ENCODE assay signal across 32 cellular contexts in genomic region chr22:35977136-35977535, GRCh38. TPM values are rescaled to one million over a fixed set of nuclear protein-coding genes. Genes with fewer than 3 reads are reported as not detected.
A peak's percentile ranks its signal among the peaks of the same experiment; 100 is the strongest.
DNase-seq lines count a peak whose midpoint lies in the region; ATAC-seq and TF ChIP-seq lines count a peak whose summit lies in the region.
"Had no signal": no experiment of that assay in that cellular context is flagged by ENCODE, and none has a peak within 500 bp of the region (broad histone marks: within the 10 kb centered on the region; RNA-seq: fewer than 3 reads in every experiment).

No MANE protein-coding gene starts in this region.

- no peak overlapping the region for H2BK5ac ChIP-seq in trophoblast cell (ENCODE audit: low read depth, low read length, poor library complexity)

- no peak overlapping the region for H3K4me2 ChIP-seq in trophoblast cell (ENCODE audit: low read length)
- H3K4me2 ChIP-seq: neural progenitor cell had no signal

- intact Hi-C loops in CD14-positive monocyte (cut with micrococcal nuclease), result no loop called here

- H3K4me1 ChIP-seq in trophoblast cell (ENCODE audit: control insufficient read depth in 1 of 2, insufficient read depth in 2 of 2, low read length in 2 of 2) (peaks cover 4 to 17% of the 10 kb centered on the region in 2 experiments), BE2C (peaks cover 19% of the 10 kb centered on the region)

- no peak overlapping the region for H3K14ac ChIP-seq in trophoblast cell (ENCODE audit: low read length)

- H3K79me1 ChIP-seq in trophoblast cell (ENCODE audit: low read length), result peaks cover 3% of the 10 kb centered on the region

- peak; percentile 82 for ATAC-seq in SK-N-SH treated with all-trans-retinoic acid at 6 μM for 48 hours
- ATAC-seq: activated naive CD8-positive, alpha-beta T cell treated with anti-CD3 and anti-CD28 coated beads, Interleukin-2, amount 50 U/mL, for 24 hours; body of pancreas; K562; left cardiac atrium; PC-3; T-helper 17 cell had no signal

- peaks cover under 1% of the 10 kb centered on the region for H3K4me1 Mint-ChIP-seq in CD14-positive monocyte
- H3K4me1 Mint-ChIP-seq: activated naive CD8-positive, alpha-beta T cell treated with anti-CD3 and anti-CD28 coated beads, Interleukin-2, amount 50 U/mL, for 24 hours; memory B cell had no signal

- H3K4me3 ChIP-seq in fibroblast of the aortic adventitia (ENCODE audit: low read depth, low read length) (no peak overlapping the region), trophoblast cell (ENCODE audit: low read depth, low read length) (no peak overlapping the region), BE2C (ENCODE audit: low read depth, low read length) (no peak overlapping the region)
- H3K4me3 ChIP-seq: body of pancreas, dorsolateral prefrontal cortex, K562, neural progenitor cell, right atrium auricular region, thoracic aorta had no signal

- H3K4ac ChIP-seq in trophoblast cell (ENCODE audit: low read depth, low read length), result no peak overlapping the region

- no peak overlapping the region for H4K91ac ChIP-seq in trophoblast cell (ENCODE audit: low read depth, low read length)

- DNase-seq in EH (ENCODE audit: low read depth), result peak; percentile 88
- peak; percentile 38 for DNase-seq in fibroblast of the aortic adventitia (ENCODE audit: low read depth)
- DNase-seq in trophoblast cell, result peak; percentile 61 to 92
- no peak for DNase-seq in substantia nigra (lab: John Stamatoyannopoulos, UW)
- no peak for DNase-seq in CD14-positive monocyte (ENCODE audit: low spot score)
- no peak for DNase-seq in BE2C
- no peak for DNase-seq in NCI-H82 treated with DMSO at 0.1 percent for 48 hours (lab: John Stamatoyannopoulos, UW; ENCODE audit: unreplicated experiment)
- DNase-seq: ACHN; activated CD4-positive, alpha-beta T cell treated with anti-CD3 and anti-CD28 coated beads, Interleukin-2, amount 50 U/mL, for 4 hours; activated gamma-delta T cell treated with Interleukin-2 at 50 U/mL for 16 hours; activated naive CD8-positive, alpha-beta T cell treated with anti-CD3 and anti-CD28 coated beads, Interleukin-2, amount 50 U/mL, for 24 hours; activated T-cell treated with anti-CD3 and anti-CD28 coated beads, Interleukin-2, amount 50 U/mL, for 48 hours; body of pancreas; C1 segment of cervical spinal cord; DMS79 treated with DMSO at 0.1 percent for 48 hours; dorsolateral prefrontal cortex; hippocampal formation; left cardiac atrium; NCI-H1105 treated with DMSO at 0.1 percent for 48 hours; NCI-H2029; NCI-H524 treated with DMSO at 0.1 percent for 48 hours; NK-92 treated with Interleukin-12 subunit alpha and Interleukin-12 subunit beta, amount 100 ng/mL, for 24 hours; PC-3; stimulated activated CD8-positive, alpha-beta memory T cell treated with anti-CD3 and anti-CD28 coated beads, Interleukin-4, amount 100 ng/mL, for 48 hours; T-helper 17 cell had no signal

- no peak overlapping the region for H3K27ac Mint-ChIP-seq in CD14-positive monocyte
- H3K27ac Mint-ChIP-seq: activated naive CD8-positive, alpha-beta T cell treated with anti-CD3 and anti-CD28 coated beads, Interleukin-2, amount 50 U/mL, for 24 hours; memory B cell; neural progenitor cell; stimulated activated naive CD8-positive, alpha-beta T cell treated with anti-CD3 and anti-CD28 coated beads, Interleukin-15, Interleukin-2, amounts not matched to agents 100 ng/mL and 50 ng/mL, for 24 hours; T-helper 17 cell had no signal

- H2AK5ac ChIP-seq in trophoblast cell (ENCODE audit: low read length), result no peak overlapping the region

- H4K8ac ChIP-seq in trophoblast cell (ENCODE audit: low read depth, low read length), result no peak overlapping the region

- no peak for TF ChIP-seq CTCF in fibroblast of the aortic adventitia (IDR thresholded peaks at IDR 0.05; ENCODE audit: insufficient read depth, low read length)
- TF ChIP-seq CTCF in CD14-positive monocyte (IDR thresholded peaks at IDR 0.05), result no peak
- TF ChIP-seq CTCF in BE2C (IDR thresholded peaks at IDR 0.05; ENCODE audit: low read depth, low read length), result no peak

- H3K36me3 ChIP-seq in trophoblast cell (ENCODE audit: control insufficient read depth in 1 of 2, insufficient read depth in 2 of 2, low read length in 2 of 2), result no peaks in the 10 kb centered on the region
- peaks cover 2% of the 10 kb centered on the region; the same call in 1 of the 2 replicates for H3K36me3 ChIP-seq in BE2C
- H3K36me3 ChIP-seq: neural progenitor cell, right atrium auricular region, thoracic aorta had no signal

- peaks cover 0 to 2% (median 0%) of the 10 kb centered on the region in 7 donors for H3K9me3 Mint-ChIP-seq in CD14-positive monocyte
- H3K9me3 Mint-ChIP-seq: activated naive CD8-positive, alpha-beta T cell treated with anti-CD3 and anti-CD28 coated beads, Interleukin-2, amount 50 U/mL, for 24 hours; neural progenitor cell; stimulated activated naive CD8-positive, alpha-beta T cell treated with anti-CD3 and anti-CD28 coated beads, Interleukin-15, Interleukin-2, amounts not matched to agents 100 ng/mL and 50 ng/mL, for 24 hours had no signal

- H3K9me3 ChIP-seq in trophoblast cell (ENCODE audit: insufficient read depth, low read depth, low read length), result no peaks in the 10 kb centered on the region
- H3K9me3 ChIP-seq in BE2C, result no peaks in the 10 kb centered on the region
- H3K9me3 ChIP-seq: body of pancreas, right atrium auricular region, thoracic aorta had no signal

- no peak overlapping the region for H4K12ac ChIP-seq in trophoblast cell (ENCODE audit: low read depth, low read length)

- no peak overlapping the region for H2BK120ac ChIP-seq in trophoblast cell (ENCODE audit: insufficient read depth, low read length, poor library complexity)

- H3K18ac ChIP-seq in trophoblast cell (ENCODE audit: low read length), result no peak overlapping the region

- no peak overlapping the region for H3K23ac ChIP-seq in trophoblast cell (ENCODE audit: low read length)

- no peaks in the 10 kb centered on the region for H3K27me3 ChIP-seq in trophoblast cell (ENCODE audit: insufficient read depth, low read length)
- no peaks in the 10 kb centered on the region for H3K27me3 ChIP-seq in BE2C
- H3K27me3 ChIP-seq: body of pancreas, dorsolateral prefrontal cortex, neural progenitor cell, right atrium auricular region had no signal

- H2AFZ ChIP-seq in trophoblast cell (ENCODE audit: insufficient read depth, low read length, poor library complexity), result no peak overlapping the region
- H2AFZ ChIP-seq: neural progenitor cell had no signal

- H3K9ac ChIP-seq in trophoblast cell (ENCODE audit: low read length), result no peak overlapping the region
- H3K9ac ChIP-seq: neural progenitor cell had no signal

- no CpG with 5 or more reads among the region's 2 CpGs for WGBS in trophoblast cell (ENCODE audit: extremely low coverage, insufficient coverage, insufficient read length)

- peaks cover 1% of the 10 kb centered on the region for H3K79me2 ChIP-seq in trophoblast cell (ENCODE audit: control insufficient read depth, insufficient read depth, low read length, poor library complexity)

- no peak overlapping the region for H2BK12ac ChIP-seq in trophoblast cell (ENCODE audit: low read length)

- peaks cover under 1 to 17% (median 5%) of the 10 kb centered on the region in 3 donors for H3K27me3 Mint-ChIP-seq in CD14-positive monocyte (ENCODE audit: low read depth in 3 of 3)

- peaks cover 0 to 2% of the 10 kb centered on the region in 2 donors for H3K36me3 Mint-ChIP-seq in CD14-positive monocyte
- H3K36me3 Mint-ChIP-seq: memory B cell had no signal

- H3K27ac ChIP-seq in trophoblast cell (ENCODE audit: low read depth, low read length) (no peak overlapping the region), substantia nigra (ENCODE audit: low read depth, low read length, poor library complexity, severe bottlenecking) (no peak overlapping the region)
- H3K27ac ChIP-seq: body of pancreas, dorsolateral prefrontal cortex, neural progenitor cell, right atrium auricular region, thoracic aorta had no signal

- H3K4me3 Mint-ChIP-seq in CD14-positive monocyte, result no peak overlapping the region
- H3K4me3 Mint-ChIP-seq: activated naive CD8-positive, alpha-beta T cell treated with anti-CD3 and anti-CD28 coated beads, Interleukin-2, amount 50 U/mL, for 24 hours; memory B cell; neural progenitor cell; stimulated activated naive CD8-positive, alpha-beta T cell treated with anti-CD3 and anti-CD28 coated beads, Interleukin-15, Interleukin-2, amounts not matched to agents 100 ng/mL and 50 ng/mL, for 24 hours; T-helper 17 cell had no signal

TF ChIP-seq in SK-N-SH treated with all-trans-retinoic acid at 6 μM for 48 hours, 23 proteins besides CTCF, POLR2A, EP300 and RAD21 (continues in another document):
- TF ChIP-seq CSDC2 (CRISPR knock-in tag; IDR thresholded peaks at IDR 0.05) (no peak), ZFP30 (CRISPR knock-in tag; IDR thresholded peaks at IDR 0.05) (no peak), BACH2 (CRISPR knock-in tag; IDR thresholded peaks at IDR 0.05; ENCODE audit: borderline replicate concordance) (no peak), PATZ1 (CRISPR knock-in tag; IDR thresholded peaks at IDR 0.05; ENCODE audit: borderline replicate concordance) (no peak), ZNF565 (CRISPR knock-in tag; conservative IDR thresholded peaks at IDR 0.05; ENCODE audit: low read depth) (no peak), ESRRG (CRISPR knock-in tag; IDR thresholded peaks at IDR 0.05) (no peak)

RNA-seq across cellular contexts. Expression of gene RBFOX2, which starts 51.5 kb away (rescaled TPM):
- 85.8 and 187 TPM in 2 replicates for total RNA-seq in fibroblast of the aortic adventitia (ENCODE audit: low replicate concordance)
- polyA plus RNA-seq in trophoblast cell (2013), result 91.2 and 98.7 TPM in 2 replicates
- not detected for polyA plus RNA-seq in CD14-positive monocyte
- 178 TPM for polyA plus RNA-seq in BE2C (2012; ENCODE audit: insufficient read depth, insufficient read length, low read depth)

Comparison
In these comparisons a context has a peak if more than half of its experiments do, and no peak if none do; other contexts are left out.
1. DNase-seq: peak in EH (single experiment), fibroblast of the aortic adventitia (single experiment) and trophoblast cell (2 of 2); none in substantia nigra (0 of 49), CD14-positive monocyte (single experiment), BE2C (single experiment) and NCI-H82 treated with DMSO at 0.1 percent for 48 hours (single experiment).